ENCODE assay signal across 1 cellular context in genomic region chr10:131928248-131929095, GRCh38.
TF ChIP-seq lines count a peak whose summit lies in the region.

No MANE protein-coding gene starts in this region.

TF ChIP-seq in HepG2, 621 proteins besides CTCF, POLR2A, EP300 and RAD21 (continued from another document):
- TF ChIP-seq ZBED4 (CRISPR knock-in tag; IDR thresholded peaks at IDR 0.05; ENCODE audit: borderline replicate concordance) (no peak), DRAP1 (CRISPR knock-in tag; IDR thresholded peaks at IDR 0.05) (no peak), NR2C2 (CRISPR knock-in tag; IDR thresholded peaks at IDR 0.05; ENCODE audit: borderline replicate concordance) (no peak), ZNF382 (CRISPR knock-in tag; IDR thresholded peaks at IDR 0.05; ENCODE audit: borderline replicate concordance) (no peak), PRDM10 (CRISPR knock-in tag; IDR thresholded peaks at IDR 0.05; ENCODE audit: low read depth) (no peak), RCOR2 (CRISPR knock-in tag; IDR thresholded peaks at IDR 0.05) (no peak), CCDC6 (CRISPR knock-in tag; IDR thresholded peaks at IDR 0.05) (no peak), NR3C1 (CRISPR knock-in tag; IDR thresholded peaks at IDR 0.05) (no peak), TRAFD1 (CRISPR knock-in tag; IDR thresholded peaks at IDR 0.05; ENCODE audit: borderline replicate concordance) (no peak), TRIM22 (IDR thresholded peaks at IDR 0.05) (no peak), ZFP62 (CRISPR knock-in tag; IDR thresholded peaks at IDR 0.05) (no peak)
TF ChIP-seq in HepG2: peak in this region for 0.
